In genomic region chr10:26939957-26940354, GRCh38 we compare ENCODE assay signal across 19 cellular contexts.
DNase-seq lines count a peak whose midpoint lies in the region; ATAC-seq, FAIRE-seq and TF ChIP-seq lines count a peak whose summit lies in the region.
"Had no signal": no experiment of that assay in that cellular context is flagged by ENCODE, and none has a peak within 500 bp of the region (broad histone marks: within the 10 kb centered on the region; RNA-seq: fewer than 3 reads in every experiment).

No MANE protein-coding gene starts in this region.

- no peak overlapping the region for H3K4me3 Mint-ChIP-seq in GM23338
- H3K4me3 Mint-ChIP-seq: B cell; CD4-positive, CD25-positive, alpha-beta regulatory T cell; CD8-positive, alpha-beta T cell had no signal

- H4K8ac ChIP-seq in H1 (ENCODE audit: extremely low read depth, insufficient read depth, low read length) (peak overlapping the region; percentile 89; the same call in 1 of the 2 replicates), neuronal stem cell (ENCODE audit: low read depth, low read length) (no peak overlapping the region)

- TF ChIP-seq CTCF in GM23338 (conservative IDR thresholded peaks at IDR 0.05; ENCODE audit: low read depth in 2 of 2) (no peak), H1 (IDR thresholded peaks at IDR 0.05; ENCODE audit: control extremely low read depth in 1 of 3, insufficient read depth in 1 of 3, low read depth in 1 of 3, low read length in 3 of 3) (no peak), coronary artery (IDR thresholded peaks at IDR 0.05) (no peak)

- H3K9ac ChIP-seq in H1 (replicated peaks in 1 of 4; ENCODE audit: extremely low read depth in 1 of 4, low read depth in 3 of 4, low read length in 3 of 4): no peak overlapping the region
- H3K9ac ChIP-seq in neuronal stem cell (ENCODE audit: low read depth, low read length, poor library complexity): peak overlapping the region; percentile 21
- H3K9ac ChIP-seq: BLaER1 had no signal

- H2BK12ac ChIP-seq in H1 (ENCODE audit: low read depth, low read length) (no peak overlapping the region), neuronal stem cell (ENCODE audit: low read length) (no peak overlapping the region)

- H3K4me1 Mint-ChIP-seq in GM23338: peaks cover 12% of the 10 kb centered on the region; the same call in 2 of the 3 replicates
- H3K4me1 Mint-ChIP-seq: B cell had no signal

- no peaks in the 10 kb centered on the region for H3K36me3 ChIP-seq in GM23338 (ENCODE audit: insufficient read depth)
- H3K36me3 ChIP-seq in H1 (ENCODE audit: control insufficient read depth in 2 of 4, insufficient read depth in 4 of 4, low read length in 3 of 4): no peaks in the 10 kb centered on the region
- H3K36me3 ChIP-seq in neuronal stem cell (replicated peaks in 1 of 2; ENCODE audit: control insufficient read depth in 2 of 2, insufficient read depth in 2 of 2, low read length in 2 of 2): no peaks in the 10 kb centered on the region
- H3K36me3 ChIP-seq: BLaER1, HAP-1 had no signal

- H3K36me3 Mint-ChIP-seq in GM23338 (ENCODE audit: low read depth): no peaks in the 10 kb centered on the region
- H3K36me3 Mint-ChIP-seq: CD4-positive, CD25-positive, alpha-beta regulatory T cell; CD8-positive, alpha-beta T cell had no signal

- no peak overlapping the region for H3K27ac Mint-ChIP-seq in GM23338
- H3K27ac Mint-ChIP-seq: B cell; CD4-positive, CD25-positive, alpha-beta regulatory T cell; CD8-positive, alpha-beta T cell had no signal

- H2BK5ac ChIP-seq in H1 (ENCODE audit: low read depth, low read length) (no peak overlapping the region), neuronal stem cell (ENCODE audit: low read length) (no peak overlapping the region)

- H4K20me1 ChIP-seq in GM23338 (replicated peaks; ENCODE audit: insufficient read depth) (no peaks in the 10 kb centered on the region), H1 (replicated peaks in 1 of 2; ENCODE audit: control insufficient read depth in 1 of 2, insufficient read depth in 2 of 2, low read length in 2 of 2) (peaks cover 0 to 2% of the 10 kb centered on the region in 2 experiments)
- H4K20me1 ChIP-seq: BLaER1 had no signal

- POLR2A ChIA-PET in H1 (lab: Charles Lee; ENCODE audit: partially characterized antibody): no interaction called here

- TF ChIP-seq RAD21 in H1 (IDR thresholded peaks at IDR 0.05 in 1 of 2, conservative IDR thresholded peaks at IDR 0.05 in 1 of 2; ENCODE audit: low read depth in 2 of 2, low read length in 2 of 2): no peak

- H2BK15ac ChIP-seq in H1 (ENCODE audit: low read length): no peak overlapping the region
- H2BK15ac ChIP-seq in neuronal stem cell (ENCODE audit: low read length): no peak overlapping the region

- no peak for FAIRE-seq in H1 (lab: Jason Lieb, UNC)
- FAIRE-seq: A204.1, G401.6, GM12892 had no signal

- TF ChIP-seq EP300 in H1 (IDR thresholded peaks at IDR 0.05; ENCODE audit: borderline replicate concordance in 1 of 2, low read depth in 2 of 2, low read length in 2 of 2): no peak

- DNase-seq in GM23338 (ENCODE audit: low spot score): no peak
- DNase-seq in H1 (ENCODE audit: low read depth in 1 of 2, low spot score in 2 of 2): no peak
- no peak for DNase-seq in neuronal stem cell (ENCODE audit: low spot score)
- DNase-seq in coronary artery (ENCODE audit: low spot score): no peak
- no peak for DNase-seq in activated effector memory CD4-positive, alpha-beta T cell treated with Interleukin-2 at 50 U/mL for 16 hours
- DNase-seq in NCI-H2029 treated with DMSO at 0.1 percent for 48 hours (lab: John Stamatoyannopoulos, UW): no peak
- DNase-seq: Caco-2; CD4-positive, CD25-positive, alpha-beta regulatory T cell; CD8-positive, alpha-beta T cell; DMS153; DND-41 had no signal

- H2BK120ac ChIP-seq in H1 (replicated peaks; ENCODE audit: low read depth, low read length): no peak overlapping the region
- no peak overlapping the region for H2BK120ac ChIP-seq in neuronal stem cell (ENCODE audit: low read depth, low read length)

- no peaks in the 10 kb centered on the region for H3K9me3 ChIP-seq in H1 (ENCODE audit: insufficient read depth in 2 of 2, low read depth in 1 of 2, low read length in 1 of 2)
- H3K9me3 ChIP-seq in neuronal stem cell (replicated peaks in 1 of 2; ENCODE audit: control insufficient read depth in 2 of 2, insufficient read depth in 1 of 2, low read depth in 1 of 2, low read length in 2 of 2): no peaks in the 10 kb centered on the region
- H3K9me3 ChIP-seq: BLaER1, Caco-2, HAP-1 had no signal

- H3K4me1 ChIP-seq in GM23338 (ENCODE audit: insufficient read depth): no peaks in the 10 kb centered on the region
- no peaks in the 10 kb centered on the region; a peak in 1 of 7 replicates for H3K4me1 ChIP-seq in H1 (replicated peaks in 1 of 4; ENCODE audit: control insufficient read depth in 3 of 4, insufficient read depth in 4 of 4, low read length in 3 of 4)
- no peaks in the 10 kb centered on the region for H3K4me1 ChIP-seq in neuronal stem cell (ENCODE audit: control insufficient read depth in 2 of 2, insufficient read depth in 1 of 2, low read depth in 1 of 2, low read length in 2 of 2)
- H3K4me1 ChIP-seq: BLaER1, Caco-2, HAP-1 had no signal

- H3K56ac ChIP-seq in H1 (replicated peaks; ENCODE audit: insufficient read length, low read depth, low read length): no peak overlapping the region

- no peak overlapping the region for H2BK20ac ChIP-seq in H1 (ENCODE audit: low read length)

- H3K79me2 ChIP-seq in GM23338 (replicated peaks; ENCODE audit: insufficient read depth) (no peaks in the 10 kb centered on the region), H1 (ENCODE audit: control insufficient read depth in 1 of 2, insufficient read depth in 2 of 2, low read length in 2 of 2) (no peaks in the 10 kb centered on the region)

- no peak for ATAC-seq in GM23338
- ATAC-seq: CD8-positive, alpha-beta T cell had no signal

- H3K4ac ChIP-seq in H1 (replicated peaks; ENCODE audit: insufficient read length, low read depth, low read length) (no peak overlapping the region), neuronal stem cell (ENCODE audit: low read length) (no peak overlapping the region)

- H3K4me2 ChIP-seq in GM23338: no peak overlapping the region
- H3K4me2 ChIP-seq in H1 (ENCODE audit: insufficient read depth in 1 of 2, low read depth in 2 of 2, low read length in 2 of 2): no peak overlapping the region
- H3K4me2 ChIP-seq in neuronal stem cell (ENCODE audit: insufficient read depth, low read length, poor library complexity, severe bottlenecking): no peak overlapping the region
- H3K4me2 ChIP-seq: BLaER1 had no signal

- H3K27me3 ChIP-seq in GM23338 (ENCODE audit: insufficient read depth) (no peaks in the 10 kb centered on the region), H1 (replicated peaks in 1 of 4; ENCODE audit: control insufficient read depth in 3 of 4, extremely low read depth in 1 of 4, insufficient read depth in 3 of 4, low read length in 3 of 4) (no peaks in the 10 kb centered on the region), neuronal stem cell (ENCODE audit: control insufficient read depth in 3 of 3, insufficient read depth in 3 of 3, low read depth in 1 of 3, low read length in 3 of 3) (peaks cover 0 to 11% (median 0%) of the 10 kb centered on the region in 3 experiments)
- H3K27me3 ChIP-seq: BLaER1 had no signal

- no peaks in the 10 kb centered on the region for H3K23me2 ChIP-seq in H1 (ENCODE audit: low read depth, low read length)

- H3K18ac ChIP-seq in H1 (ENCODE audit: extremely low read depth, low read length) (no peak overlapping the region), neuronal stem cell (ENCODE audit: low read length) (no peak overlapping the region)

- no peak overlapping the region for H4K5ac ChIP-seq in H1 (ENCODE audit: insufficient read length, low read depth, low read length)

- H3K14ac ChIP-seq in H1 (ENCODE audit: insufficient read length): no peak overlapping the region
- H3K14ac ChIP-seq in neuronal stem cell (ENCODE audit: low read length): no peak overlapping the region

- no peak for TF ChIP-seq POLR2A in H1 (IDR thresholded peaks at IDR 0.05; ENCODE audit: control extremely low read depth in 1 of 2, low read depth in 2 of 2, low read length in 2 of 2)

- H3K4me3 ChIP-seq in GM23338 (no peak overlapping the region), H1 (ENCODE audit: extremely low read depth in 1 of 4, insufficient read depth in 2 of 4, low read depth in 3 of 4, low read length in 4 of 4) (no peak overlapping the region), neuronal stem cell (ENCODE audit: low read length in 2 of 2) (no peak overlapping the region), coronary artery (no peak overlapping the region)
- H3K4me3 ChIP-seq: BLaER1, HAP-1 had no signal

- no peaks in the 10 kb centered on the region for H3K9me3 Mint-ChIP-seq in GM23338
- H3K9me3 Mint-ChIP-seq: CD4-positive, CD25-positive, alpha-beta regulatory T cell; CD8-positive, alpha-beta T cell had no signal

- WGBS in H1 (ENCODE audit: extremely low coverage in 1 of 2, insufficient coverage in 1 of 2, insufficient read length in 1 of 2, insufficient replicate concordance in 2 of 2, low coverage in 1 of 2, low lambda C conversion rate in 2 of 2, missing lambda C conversion rate in 1 of 2), 2 experiments: 89% methylated on average over 8 of the region's 8 CpGs; no CpG with 5 or more reads in 1 of the 2 experiments
- WGBS in neuronal stem cell (ENCODE audit: extremely low coverage in 2 of 2, insufficient read length in 2 of 2, insufficient replicate concordance in 1 of 2), 2 donors: no CpG with 5 or more reads among the region's 8 CpGs

- H4K91ac ChIP-seq in H1 (replicated peaks; ENCODE audit: insufficient read length, low read length) (no peak overlapping the region), neuronal stem cell (ENCODE audit: low read depth, low read length, poor library complexity) (no peak overlapping the region)

- H2AK5ac ChIP-seq in H1 (ENCODE audit: low read depth, low read length) (no peak overlapping the region), neuronal stem cell (ENCODE audit: low read depth, low read length) (no peak overlapping the region)

- peaks cover 8% of the 10 kb centered on the region for H3K27me3 Mint-ChIP-seq in GM23338 (ENCODE audit: insufficient read depth, low read depth, poor library complexity)
- H3K27me3 Mint-ChIP-seq: B cell had no signal

- H2AFZ ChIP-seq in GM23338 (peak overlapping the region; percentile 99), H1 (ENCODE audit: low read length) (no peak overlapping the region), neuronal stem cell (ENCODE audit: low read length) (peak overlapping the region; percentile 20)

- CTCF ChIA-PET in H1 (lab: Charles Lee; ENCODE audit: partially characterized antibody): no interaction called here

- 0 out of 2 replicates have a peak, but pooled peaks cover 7% of the 10 kb centered on the region for H3F3A ChIP-seq in GM23338 (replicated peaks; ENCODE audit: low read depth)

- H3K79me1 ChIP-seq in H1 (ENCODE audit: low read depth, low read length): no peaks in the 10 kb centered on the region
- H3K79me1 ChIP-seq in neuronal stem cell (ENCODE audit: low read depth, low read length): no peaks in the 10 kb centered on the region

- H3K27ac ChIP-seq in GM23338 (ENCODE audit: low read depth): no peak overlapping the region
- H3K27ac ChIP-seq in H1 (ENCODE audit: low read depth, low read length): no peak overlapping the region
- H3K27ac ChIP-seq in neuronal stem cell (replicated peaks; ENCODE audit: low read length): no peak overlapping the region
- no peak overlapping the region for H3K27ac ChIP-seq in coronary artery
- H3K27ac ChIP-seq: 22Rv1, BLaER1, C4-2B had no signal

- H3K23ac ChIP-seq in H1 (ENCODE audit: insufficient read length) (no peak overlapping the region), neuronal stem cell (ENCODE audit: low read depth, low read length, poor library complexity) (no peak overlapping the region)

- peaks cover 4% of the 10 kb centered on the region; the same call in 1 of the 2 replicates for H3K9me2 ChIP-seq in GM23338 (ENCODE audit: insufficient read depth)
